8 cellular contexts compared by ENCODE assay signal in genomic region chr6:151452750-151453427, GRCh38. TPM values are rescaled to one million over a fixed set of nuclear protein-coding genes. Genes with fewer than 3 reads are reported as not detected.
A peak's percentile ranks its signal among the peaks of the same experiment; 100 is the strongest.
DNase-seq lines count a peak whose midpoint lies in the region; ATAC-seq and TF ChIP-seq lines count a peak whose summit lies in the region.

No MANE protein-coding gene starts in this region.

- peak overlapping the region; percentile 82 for H2AFZ ChIP-seq in neural cell (ENCODE audit: low read depth, low read length)

- intact Hi-C loops in Right ventricle myocardium inferior (cut with DNase I) (loop anchor here (5.0 kb wide), 1 partner anchor 61 kb away; the partner anchor contains the start of gene ZBTB2), cardiac septum (cut with DNase I) (loop anchor here (1.0 kb wide), 1 partner anchor 63 kb away; no protein-coding TSS in a partner anchor)

- TF ChIP-seq EP300 in neural cell (conservative IDR thresholded peaks at IDR 0.05; ENCODE audit: poor library complexity, severe bottlenecking): no peak

- peak overlapping the region; percentile 73 for H3K9ac ChIP-seq in neural cell (ENCODE audit: low read length)

- no peaks in the 10 kb centered on the region for H3K27me3 ChIP-seq in neural cell (ENCODE audit: insufficient read depth, low read depth, low read length)

- peak overlapping the region; percentile 92 for H3K4me2 ChIP-seq in neural cell (ENCODE audit: low read length)

- no peak for TF ChIP-seq CTCF in neural cell (IDR thresholded peaks at IDR 0.05; ENCODE audit: poor library complexity, severe bottlenecking)

- peak overlapping the region; percentile 84 for H3K4me3 ChIP-seq in neural cell (ENCODE audit: low read length)

- H3K36me3 ChIP-seq in neural cell (ENCODE audit: insufficient read depth, low read length): no peaks in the 10 kb centered on the region

- DNase-seq in Right ventricle myocardium inferior (ENCODE audit: missing footprints) (no peak), cardiac septum (ENCODE audit: low spot score) (no peak), SW480 (ENCODE audit: low spot score) (peak; percentile 2), fibroblast of gingiva (ENCODE audit: low read depth) (peak; percentile 31), HuH-7.5 (ENCODE audit: low spot score) (no peak), NCI-H2029 (lab: John Stamatoyannopoulos, UW) (no peak), ureter (ENCODE audit: low spot score) (no peak)

- H3K79me2 ChIP-seq in neural cell (replicated peaks; ENCODE audit: insufficient read depth, low read length): peaks cover 33% of the 10 kb centered on the region

- no peaks in the 10 kb centered on the region for H3K9me3 ChIP-seq in neural cell (ENCODE audit: low read length)

- peak overlapping the region; percentile 83 for H3K27ac ChIP-seq in neural cell (ENCODE audit: low read length)

- no peak for TF ChIP-seq RAD21 in neural cell (conservative IDR thresholded peaks at IDR 0.05)

- H3F3A ChIP-seq in neural cell (ENCODE audit: insufficient read depth, low read length, poor library complexity, severe bottlenecking): no peaks in the 10 kb centered on the region

- ATAC-seq in Right ventricle myocardium inferior: peak; percentile 27

- H4K20me1 ChIP-seq in neural cell (ENCODE audit: insufficient read depth): no peaks in the 10 kb centered on the region

- H3K9me2 ChIP-seq in neural cell (ENCODE audit: insufficient read depth, low read length): no peaks in the 10 kb centered on the region

TF ChIP-seq in neural cell, 6 proteins besides CTCF, POLR2A, EP300 and RAD21:
- TF ChIP-seq EZH2 (IDR thresholded peaks at IDR 0.05; ENCODE audit: borderline replicate concordance, insufficient read depth, low read length, poor library complexity, severe bottlenecking) (no peak), MXI1 (conservative IDR thresholded peaks at IDR 0.05; ENCODE audit: poor library complexity, severe bottlenecking) (no peak), TAF1 (IDR thresholded peaks at IDR 0.05; ENCODE audit: low read depth) (no peak), POLR2AphosphoS5 (IDR thresholded peaks at IDR 0.05) (no peak), SMC3 (conservative IDR thresholded peaks at IDR 0.05; ENCODE audit: poor library complexity) (no peak)
- TF ChIP-seq, protein P1, sequence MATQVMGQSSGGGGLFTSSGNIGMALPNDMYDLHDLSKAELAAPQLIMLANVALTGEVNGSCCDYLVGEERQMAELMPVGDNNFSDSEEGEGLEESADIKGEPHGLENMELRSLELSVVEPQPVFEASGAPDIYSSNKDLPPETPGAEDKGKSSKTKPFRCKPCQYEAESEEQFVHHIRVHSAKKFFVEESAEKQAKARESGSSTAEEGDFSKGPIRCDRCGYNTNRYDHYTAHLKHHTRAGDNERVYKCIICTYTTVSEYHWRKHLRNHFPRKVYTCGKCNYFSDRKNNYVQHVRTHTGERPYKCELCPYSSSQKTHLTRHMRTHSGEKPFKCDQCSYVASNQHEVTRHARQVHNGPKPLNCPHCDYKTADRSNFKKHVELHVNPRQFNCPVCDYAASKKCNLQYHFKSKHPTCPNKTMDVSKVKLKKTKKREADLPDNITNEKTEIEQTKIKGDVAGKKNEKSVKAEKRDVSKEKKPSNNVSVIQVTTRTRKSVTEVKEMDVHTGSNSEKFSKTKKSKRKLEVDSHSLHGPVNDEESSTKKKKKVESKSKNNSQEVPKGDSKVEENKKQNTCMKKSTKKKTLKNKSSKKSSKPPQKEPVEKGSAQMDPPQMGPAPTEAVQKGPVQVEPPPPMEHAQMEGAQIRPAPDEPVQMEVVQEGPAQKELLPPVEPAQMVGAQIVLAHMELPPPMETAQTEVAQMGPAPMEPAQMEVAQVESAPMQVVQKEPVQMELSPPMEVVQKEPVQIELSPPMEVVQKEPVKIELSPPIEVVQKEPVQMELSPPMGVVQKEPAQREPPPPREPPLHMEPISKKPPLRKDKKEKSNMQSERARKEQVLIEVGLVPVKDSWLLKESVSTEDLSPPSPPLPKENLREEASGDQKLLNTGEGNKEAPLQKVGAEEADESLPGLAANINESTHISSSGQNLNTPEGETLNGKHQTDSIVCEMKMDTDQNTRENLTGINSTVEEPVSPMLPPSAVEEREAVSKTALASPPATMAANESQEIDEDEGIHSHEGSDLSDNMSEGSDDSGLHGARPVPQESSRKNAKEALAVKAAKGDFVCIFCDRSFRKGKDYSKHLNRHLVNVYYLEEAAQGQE (IDR thresholded peaks at IDR 0.05; ENCODE audit: borderline replicate concordance): no peak

RNA-seq across cellular contexts. Expression of gene RMND1, which starts 1.0 kb away (rescaled TPM):
- total RNA-seq in Right ventricle myocardium inferior (15.7 TPM), cardiac septum (11.5 TPM), ureter (23.0 TPM)
- 33.3 and 35.3 TPM in 2 replicates for polyA plus RNA-seq in neural cell
- 54.0 and 55.9 TPM in 2 replicates for polyA minus RNA-seq in neural cell

RNA-seq across cellular contexts. Expression of gene CCDC170, which starts 40.9 kb away (rescaled TPM):
- total RNA-seq in Right ventricle myocardium inferior: 0.38 TPM
- total RNA-seq in cardiac septum: 0.38 TPM
- 0.15 TPM in 1 of 2 replicates, not detected in the other for polyA plus RNA-seq in neural cell
- 1.7 TPM in 1 of 2 replicates, not detected in the other for polyA minus RNA-seq in neural cell
- total RNA-seq in ureter: 1.7 TPM

Comparison
In these comparisons a context has a peak if more than half of its experiments do, and no peak if none do; other contexts are left out.
1. DNase-seq: peak in SW480 (single experiment) and fibroblast of gingiva (single experiment); none in Right ventricle myocardium inferior (single experiment), cardiac septum (single experiment), HuH-7.5 (single experiment), NCI-H2029 (single experiment) and ureter (single experiment).